Comparison of ENCODE assay signal across 8 cellular contexts in the genomic region with DNA sequence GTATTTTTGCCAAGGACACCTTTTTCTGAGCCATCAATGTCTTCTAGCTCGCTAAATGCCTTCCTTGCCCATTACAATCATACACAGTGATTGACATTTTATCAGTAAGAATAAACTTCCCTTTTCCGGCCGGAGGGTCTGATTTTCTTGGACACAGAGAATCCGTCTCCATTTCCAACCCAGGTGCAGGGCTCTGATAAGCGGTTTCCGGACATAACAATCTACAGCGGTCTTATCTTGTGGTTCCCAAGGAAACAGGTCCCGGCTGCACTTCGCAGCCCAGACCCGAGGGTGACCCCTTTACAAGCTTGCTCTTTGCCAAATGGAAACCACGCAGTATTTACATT. TPM values are rescaled to one million over a fixed set of nuclear protein-coding genes. Genes with fewer than 3 reads are reported as not detected.
DNase-seq lines count a peak whose midpoint lies in the region; ATAC-seq and TF ChIP-seq lines count a peak whose summit lies in the region.

No MANE protein-coding gene starts in this region.

- H3K4me3 Mint-ChIP-seq in WTC11 (peak overlapping the region; percentile 97), glutamatergic neuron (ENCODE audit: unreplicated experiment) (peak overlapping the region; percentile 96), progenitor cell of endocrine pancreas (ENCODE audit: low read depth) (peak overlapping the region; percentile 98)

- peak; percentile 52 for DNase-seq in NCI-H2029 treated with DMSO at 0.1 percent for 48 hours (lab: John Stamatoyannopoulos, UW)
- no peak for DNase-seq in NCI-H2029 (lab: John Stamatoyannopoulos, UW)
- no peak for DNase-seq in WTC11 (ENCODE audit: low spot score)
- no peak for DNase-seq in glutamatergic neuron
- DNase-seq in progenitor cell of endocrine pancreas (ENCODE audit: low spot score, unreplicated experiment): no peak
- no peak for DNase-seq in NCI-H446 (lab: John Stamatoyannopoulos, UW)

- H3K36me3 Mint-ChIP-seq in WTC11 (no peaks in the 10 kb centered on the region), glutamatergic neuron (ENCODE audit: unreplicated experiment) (no peaks in the 10 kb centered on the region), progenitor cell of endocrine pancreas (ENCODE audit: insufficient read depth) (peaks cover 12% of the 10 kb centered on the region)

- H3K27ac Mint-ChIP-seq in WTC11 (peak overlapping the region; percentile 93), glutamatergic neuron (ENCODE audit: unreplicated experiment) (peak overlapping the region; percentile 84), progenitor cell of endocrine pancreas (peak overlapping the region; percentile 96)

- H3K27me3 Mint-ChIP-seq in WTC11 (ENCODE audit: low read depth) (no peaks in the 10 kb centered on the region), glutamatergic neuron (ENCODE audit: unreplicated experiment) (peaks cover 4% of the 10 kb centered on the region), progenitor cell of endocrine pancreas (no peaks in the 10 kb centered on the region)

- H3K9me3 Mint-ChIP-seq in WTC11 (no peaks in the 10 kb centered on the region), glutamatergic neuron (ENCODE audit: unreplicated experiment) (peaks cover 6% of the 10 kb centered on the region), progenitor cell of endocrine pancreas (ENCODE audit: low read depth) (peaks cover 11% of the 10 kb centered on the region)

- H3K4me1 Mint-ChIP-seq in WTC11 (peaks cover 8% of the 10 kb centered on the region), glutamatergic neuron (ENCODE audit: low read depth, unreplicated experiment) (peaks cover 5% of the 10 kb centered on the region), progenitor cell of endocrine pancreas (ENCODE audit: low read depth) (peaks cover 39% of the 10 kb centered on the region)

- POLR2A ChIA-PET in WTC11 (lab: Charles Lee): interaction anchor here (0.9 kb wide), 1 partner anchor 50 kb away, joined by 3 read pairs; no protein-coding TSS in a partner anchor

- CTCF ChIA-PET in WTC11 (lab: Charles Lee): interaction anchor here (0.5 to 4.5 kb wide), 71 partner anchors 7 to 535 kb away, joined by 3 to 84 read pairs (median 6); partner anchors contain the start of genes CELF5, THOP1, TLE6 and ZNF555

- no peak for TF ChIP-seq CTCF in WTC11 (IDR thresholded peaks at IDR 0.05)
- TF ChIP-seq CTCF in glutamatergic neuron (IDR thresholded peaks at IDR 0.05; ENCODE audit: partially characterized antibody, unreplicated experiment): no peak
- TF ChIP-seq CTCF in progenitor cell of endocrine pancreas (IDR thresholded peaks at IDR 0.05; ENCODE audit: unreplicated experiment): no peak

- ATAC-seq in HG03571 (IDR thresholded peaks at IDR 0.05; ENCODE audit: unreplicated experiment): peak; percentile 18
- peak; percentile 8 for ATAC-seq in WTC11
- ATAC-seq in GM21515 (IDR thresholded peaks at IDR 0.05; ENCODE audit: unreplicated experiment): no peak

TF ChIP-seq in WTC11, 78 proteins besides CTCF, POLR2A, EP300 and RAD21:
- TF ChIP-seq ZNF121 (CRISPR knock-in tag; IDR thresholded peaks at IDR 0.05): no peak
- no peak for TF ChIP-seq PREB (CRISPR knock-in tag; IDR thresholded peaks at IDR 0.05; ENCODE audit: borderline replicate concordance)
- no peak for TF ChIP-seq KAT7 (CRISPR knock-in tag; IDR thresholded peaks at IDR 0.05; ENCODE audit: borderline replicate concordance)
- TF ChIP-seq, protein P1, sequence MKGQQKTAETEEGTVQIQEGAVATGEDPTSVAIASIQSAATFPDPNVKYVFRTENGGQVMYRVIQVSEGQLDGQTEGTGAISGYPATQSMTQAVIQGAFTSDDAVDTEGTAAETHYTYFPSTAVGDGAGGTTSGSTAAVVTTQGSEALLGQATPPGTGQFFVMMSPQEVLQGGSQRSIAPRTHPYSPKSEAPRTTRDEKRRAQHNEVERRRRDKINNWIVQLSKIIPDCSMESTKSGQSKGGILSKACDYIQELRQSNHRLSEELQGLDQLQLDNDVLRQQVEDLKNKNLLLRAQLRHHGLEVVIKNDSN (CRISPR knock-in tag; IDR thresholded peaks at IDR 0.05): no peak
- no peak for TF ChIP-seq SOX15 (CRISPR knock-in tag; IDR thresholded peaks at IDR 0.05)
- TF ChIP-seq, protein P2, sequence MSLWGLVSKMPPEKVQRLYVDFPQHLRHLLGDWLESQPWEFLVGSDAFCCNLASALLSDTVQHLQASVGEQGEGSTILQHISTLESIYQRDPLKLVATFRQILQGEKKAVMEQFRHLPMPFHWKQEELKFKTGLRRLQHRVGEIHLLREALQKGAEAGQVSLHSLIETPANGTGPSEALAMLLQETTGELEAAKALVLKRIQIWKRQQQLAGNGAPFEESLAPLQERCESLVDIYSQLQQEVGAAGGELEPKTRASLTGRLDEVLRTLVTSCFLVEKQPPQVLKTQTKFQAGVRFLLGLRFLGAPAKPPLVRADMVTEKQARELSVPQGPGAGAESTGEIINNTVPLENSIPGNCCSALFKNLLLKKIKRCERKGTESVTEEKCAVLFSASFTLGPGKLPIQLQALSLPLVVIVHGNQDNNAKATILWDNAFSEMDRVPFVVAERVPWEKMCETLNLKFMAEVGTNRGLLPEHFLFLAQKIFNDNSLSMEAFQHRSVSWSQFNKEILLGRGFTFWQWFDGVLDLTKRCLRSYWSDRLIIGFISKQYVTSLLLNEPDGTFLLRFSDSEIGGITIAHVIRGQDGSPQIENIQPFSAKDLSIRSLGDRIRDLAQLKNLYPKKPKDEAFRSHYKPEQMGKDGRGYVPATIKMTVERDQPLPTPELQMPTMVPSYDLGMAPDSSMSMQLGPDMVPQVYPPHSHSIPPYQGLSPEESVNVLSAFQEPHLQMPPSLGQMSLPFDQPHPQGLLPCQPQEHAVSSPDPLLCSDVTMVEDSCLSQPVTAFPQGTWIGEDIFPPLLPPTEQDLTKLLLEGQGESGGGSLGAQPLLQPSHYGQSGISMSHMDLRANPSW (CRISPR knock-in tag; conservative IDR thresholded peaks at IDR 0.05; ENCODE audit: low read depth): no peak
- no peak for TF ChIP-seq TEAD4 (CRISPR knock-in tag; IDR thresholded peaks at IDR 0.05)
- TF ChIP-seq ZNF416 (CRISPR knock-in tag; IDR thresholded peaks at IDR 0.05): no peak
- no peak for TF ChIP-seq ZNF671 (CRISPR knock-in tag; IDR thresholded peaks at IDR 0.05)
- no peak for TF ChIP-seq FOXP1 (CRISPR knock-in tag; IDR thresholded peaks at IDR 0.05; ENCODE audit: borderline replicate concordance)
- no peak for TF ChIP-seq ETV6 (CRISPR knock-in tag; IDR thresholded peaks at IDR 0.05)

RNA-seq across cellular contexts. Expression of gene ZNF77, which starts 5.1 kb away (rescaled TPM):
- total RNA-seq in WTC11 (2021) (4.5 to 5.6 TPM (median 4.7 TPM) in 3 replicates), glutamatergic neuron (ENCODE audit: unreplicated experiment) (4.8 TPM), progenitor cell of endocrine pancreas (6.3 and 7.1 TPM in 2 replicates)

RNA-seq across cellular contexts. Expression of gene TLE6, which starts 27.5 kb away (rescaled TPM):
- total RNA-seq in WTC11 (2021) (2.5 to 3.3 TPM (median 3.1 TPM) in 3 replicates), glutamatergic neuron (ENCODE audit: unreplicated experiment) (not detected), progenitor cell of endocrine pancreas (18.4 and 21.0 TPM in 2 replicates)

RNA-seq across cellular contexts. Expression of gene ZNF57, which starts 49.2 kb away (rescaled TPM):
- total RNA-seq in WTC11 (2021) (6.7 to 8.9 TPM (median 6.8 TPM) in 3 replicates), glutamatergic neuron (ENCODE audit: unreplicated experiment) (2.7 TPM), progenitor cell of endocrine pancreas (3.8 and 5.3 TPM in 2 replicates)
